In the genomic region with DNA sequence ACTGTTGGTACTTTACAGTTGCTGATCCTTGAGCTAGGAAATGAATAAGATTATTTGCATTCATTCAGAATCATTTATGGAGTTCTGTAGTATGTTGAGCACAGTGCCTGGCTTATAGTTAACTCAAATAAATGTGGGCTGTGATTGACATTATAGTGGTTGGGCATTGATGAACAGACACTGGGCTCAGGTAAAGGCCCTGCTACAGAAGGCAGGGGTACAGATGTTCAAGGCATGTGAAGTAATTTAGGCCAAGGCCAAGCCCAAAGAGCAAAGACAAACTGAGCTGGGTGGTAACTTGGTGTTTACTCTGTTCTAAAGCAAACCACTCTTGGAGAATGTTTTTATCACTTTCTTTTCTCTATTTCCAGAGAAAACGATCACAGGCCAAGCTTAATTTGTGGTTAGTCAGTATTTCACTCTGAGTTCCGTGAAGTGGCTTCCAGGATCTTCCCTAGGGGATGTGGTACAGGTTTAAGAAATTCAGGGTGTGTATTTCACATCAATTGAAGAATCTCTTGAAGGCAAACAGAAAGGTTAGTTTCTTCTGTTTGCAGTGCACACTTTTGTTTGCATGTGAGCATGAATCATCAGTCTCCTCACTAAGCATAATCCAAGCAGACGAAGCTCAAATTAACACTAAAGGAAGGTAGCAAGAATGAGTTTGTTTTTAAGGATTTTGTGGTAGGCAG, we compare ENCODE assay signal across 1 cellular context.
TF ChIP-seq lines count a peak whose summit lies in the region.

No MANE protein-coding gene starts in this region.

TF ChIP-seq in HepG2, 621 proteins besides CTCF, POLR2A, EP300 and RAD21 (continued from another document and continues in another):
- TF ChIP-seq, protein P1, sequence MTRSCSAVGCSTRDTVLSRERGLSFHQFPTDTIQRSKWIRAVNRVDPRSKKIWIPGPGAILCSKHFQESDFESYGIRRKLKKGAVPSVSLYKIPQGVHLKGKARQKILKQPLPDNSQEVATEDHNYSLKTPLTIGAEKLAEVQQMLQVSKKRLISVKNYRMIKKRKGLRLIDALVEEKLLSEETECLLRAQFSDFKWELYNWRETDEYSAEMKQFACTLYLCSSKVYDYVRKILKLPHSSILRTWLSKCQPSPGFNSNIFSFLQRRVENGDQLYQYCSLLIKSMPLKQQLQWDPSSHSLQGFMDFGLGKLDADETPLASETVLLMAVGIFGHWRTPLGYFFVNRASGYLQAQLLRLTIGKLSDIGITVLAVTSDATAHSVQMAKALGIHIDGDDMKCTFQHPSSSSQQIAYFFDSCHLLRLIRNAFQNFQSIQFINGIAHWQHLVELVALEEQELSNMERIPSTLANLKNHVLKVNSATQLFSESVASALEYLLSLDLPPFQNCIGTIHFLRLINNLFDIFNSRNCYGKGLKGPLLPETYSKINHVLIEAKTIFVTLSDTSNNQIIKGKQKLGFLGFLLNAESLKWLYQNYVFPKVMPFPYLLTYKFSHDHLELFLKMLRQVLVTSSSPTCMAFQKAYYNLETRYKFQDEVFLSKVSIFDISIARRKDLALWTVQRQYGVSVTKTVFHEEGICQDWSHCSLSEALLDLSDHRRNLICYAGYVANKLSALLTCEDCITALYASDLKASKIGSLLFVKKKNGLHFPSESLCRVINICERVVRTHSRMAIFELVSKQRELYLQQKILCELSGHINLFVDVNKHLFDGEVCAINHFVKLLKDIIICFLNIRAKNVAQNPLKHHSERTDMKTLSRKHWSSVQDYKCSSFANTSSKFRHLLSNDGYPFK (CRISPR knock-in tag; IDR thresholded peaks at IDR 0.05; ENCODE audit: borderline replicate concordance), result no peak
- no peak for TF ChIP-seq FOXC1 (CRISPR knock-in tag; IDR thresholded peaks at IDR 0.05; ENCODE audit: borderline replicate concordance)
- TF ChIP-seq NCOA1 (CRISPR knock-in tag; IDR thresholded peaks at IDR 0.05), result no peak
- TF ChIP-seq, protein P2, sequence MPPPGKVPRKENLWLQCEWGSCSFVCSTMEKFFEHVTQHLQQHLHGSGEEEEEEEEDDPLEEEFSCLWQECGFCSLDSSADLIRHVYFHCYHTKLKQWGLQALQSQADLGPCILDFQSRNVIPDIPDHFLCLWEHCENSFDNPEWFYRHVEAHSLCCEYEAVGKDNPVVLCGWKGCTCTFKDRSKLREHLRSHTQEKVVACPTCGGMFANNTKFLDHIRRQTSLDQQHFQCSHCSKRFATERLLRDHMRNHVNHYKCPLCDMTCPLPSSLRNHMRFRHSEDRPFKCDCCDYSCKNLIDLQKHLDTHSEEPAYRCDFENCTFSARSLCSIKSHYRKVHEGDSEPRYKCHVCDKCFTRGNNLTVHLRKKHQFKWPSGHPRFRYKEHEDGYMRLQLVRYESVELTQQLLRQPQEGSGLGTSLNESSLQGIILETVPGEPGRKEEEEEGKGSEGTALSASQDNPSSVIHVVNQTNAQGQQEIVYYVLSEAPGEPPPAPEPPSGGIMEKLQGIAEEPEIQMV (CRISPR knock-in tag; IDR thresholded peaks at IDR 0.05; ENCODE audit: low read depth), result no peak
- TF ChIP-seq, protein P3, sequence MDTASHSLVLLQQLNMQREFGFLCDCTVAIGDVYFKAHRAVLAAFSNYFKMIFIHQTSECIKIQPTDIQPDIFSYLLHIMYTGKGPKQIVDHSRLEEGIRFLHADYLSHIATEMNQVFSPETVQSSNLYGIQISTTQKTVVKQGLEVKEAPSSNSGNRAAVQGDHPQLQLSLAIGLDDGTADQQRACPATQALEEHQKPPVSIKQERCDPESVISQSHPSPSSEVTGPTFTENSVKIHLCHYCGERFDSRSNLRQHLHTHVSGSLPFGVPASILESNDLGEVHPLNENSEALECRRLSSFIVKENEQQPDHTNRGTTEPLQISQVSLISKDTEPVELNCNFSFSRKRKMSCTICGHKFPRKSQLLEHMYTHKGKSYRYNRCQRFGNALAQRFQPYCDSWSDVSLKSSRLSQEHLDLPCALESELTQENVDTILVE (CRISPR knock-in tag; IDR thresholded peaks at IDR 0.05), result no peak
- TF ChIP-seq, protein P4, sequence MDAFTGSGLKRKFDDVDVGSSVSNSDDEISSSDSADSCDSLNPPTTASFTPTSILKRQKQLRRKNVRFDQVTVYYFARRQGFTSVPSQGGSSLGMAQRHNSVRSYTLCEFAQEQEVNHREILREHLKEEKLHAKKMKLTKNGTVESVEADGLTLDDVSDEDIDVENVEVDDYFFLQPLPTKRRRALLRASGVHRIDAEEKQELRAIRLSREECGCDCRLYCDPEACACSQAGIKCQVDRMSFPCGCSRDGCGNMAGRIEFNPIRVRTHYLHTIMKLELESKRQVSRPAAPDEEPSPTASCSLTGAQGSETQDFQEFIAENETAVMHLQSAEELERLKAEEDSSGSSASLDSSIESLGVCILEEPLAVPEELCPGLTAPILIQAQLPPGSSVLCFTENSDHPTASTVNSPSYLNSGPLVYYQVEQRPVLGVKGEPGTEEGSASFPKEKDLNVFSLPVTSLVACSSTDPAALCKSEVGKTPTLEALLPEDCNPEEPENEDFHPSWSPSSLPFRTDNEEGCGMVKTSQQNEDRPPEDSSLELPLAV (CRISPR knock-in tag; conservative IDR thresholded peaks at IDR 0.05; ENCODE audit: low read depth), result no peak
- no peak for TF ChIP-seq SATB2 (CRISPR knock-in tag; IDR thresholded peaks at IDR 0.05)
- TF ChIP-seq MXI1 (IDR thresholded peaks at IDR 0.05; ENCODE audit: borderline replicate concordance, low read depth, low read length), result no peak
- no peak for TF ChIP-seq NAIF1 (CRISPR knock-in tag; IDR thresholded peaks at IDR 0.05; ENCODE audit: borderline replicate concordance)
- no peak for TF ChIP-seq ZNF629 (CRISPR knock-in tag; conservative IDR thresholded peaks at IDR 0.05)
- TF ChIP-seq ZNF660 (CRISPR knock-in tag; IDR thresholded peaks at IDR 0.05; ENCODE audit: borderline replicate concordance, low read depth), result no peak
- TF ChIP-seq HIVEP1 (CRISPR knock-in tag; IDR thresholded peaks at IDR 0.05), result no peak
- TF ChIP-seq FOXK1 (CRISPR knock-in tag; IDR thresholded peaks at IDR 0.05; ENCODE audit: borderline replicate concordance, low read depth), result peak; percentile 10; the same call in 1 of the 2 replicates
- no peak for TF ChIP-seq EED (CRISPR knock-in tag; IDR thresholded peaks at IDR 0.05)
- TF ChIP-seq, protein P5, sequence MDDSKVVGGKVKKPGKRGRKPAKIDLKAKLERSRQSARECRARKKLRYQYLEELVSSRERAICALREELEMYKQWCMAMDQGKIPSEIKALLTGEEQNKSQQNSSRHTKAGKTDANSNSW (CRISPR knock-in tag; IDR thresholded peaks at IDR 0.05; ENCODE audit: borderline replicate concordance), result no peak
- TF ChIP-seq ZNF441 (CRISPR knock-in tag; IDR thresholded peaks at IDR 0.05; ENCODE audit: borderline replicate concordance), result no peak
- TF ChIP-seq MAZ (IDR thresholded peaks at IDR 0.05; ENCODE audit: borderline replicate concordance, low read depth, low read length), result no peak
- no peak for TF ChIP-seq MAZ (CRISPR knock-in tag; IDR thresholded peaks at IDR 0.05; ENCODE audit: low read depth)
- TF ChIP-seq PPARG (CRISPR knock-in tag; conservative IDR thresholded peaks at IDR 0.05), result no peak; the same call in 1 of the 2 replicates
- no peak for TF ChIP-seq ZNF550 (CRISPR knock-in tag; IDR thresholded peaks at IDR 0.05; ENCODE audit: borderline replicate concordance)
- no peak for TF ChIP-seq NFATC3 (CRISPR knock-in tag; IDR thresholded peaks at IDR 0.05)
- TF ChIP-seq NKX3-1 (CRISPR knock-in tag; IDR thresholded peaks at IDR 0.05), result no peak
- no peak for TF ChIP-seq HNRNPL (IDR thresholded peaks at IDR 0.05; ENCODE audit: low read depth, low read length)
- TF ChIP-seq, protein P6, sequence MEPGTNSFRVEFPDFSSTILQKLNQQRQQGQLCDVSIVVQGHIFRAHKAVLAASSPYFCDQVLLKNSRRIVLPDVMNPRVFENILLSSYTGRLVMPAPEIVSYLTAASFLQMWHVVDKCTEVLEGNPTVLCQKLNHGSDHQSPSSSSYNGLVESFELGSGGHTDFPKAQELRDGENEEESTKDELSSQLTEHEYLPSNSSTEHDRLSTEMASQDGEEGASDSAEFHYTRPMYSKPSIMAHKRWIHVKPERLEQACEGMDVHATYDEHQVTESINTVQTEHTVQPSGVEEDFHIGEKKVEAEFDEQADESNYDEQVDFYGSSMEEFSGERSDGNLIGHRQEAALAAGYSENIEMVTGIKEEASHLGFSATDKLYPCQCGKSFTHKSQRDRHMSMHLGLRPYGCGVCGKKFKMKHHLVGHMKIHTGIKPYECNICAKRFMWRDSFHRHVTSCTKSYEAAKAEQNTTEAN (CRISPR knock-in tag; conservative IDR thresholded peaks at IDR 0.05), result no peak; the same call in 1 of the 2 replicates
- TF ChIP-seq, protein P7, sequence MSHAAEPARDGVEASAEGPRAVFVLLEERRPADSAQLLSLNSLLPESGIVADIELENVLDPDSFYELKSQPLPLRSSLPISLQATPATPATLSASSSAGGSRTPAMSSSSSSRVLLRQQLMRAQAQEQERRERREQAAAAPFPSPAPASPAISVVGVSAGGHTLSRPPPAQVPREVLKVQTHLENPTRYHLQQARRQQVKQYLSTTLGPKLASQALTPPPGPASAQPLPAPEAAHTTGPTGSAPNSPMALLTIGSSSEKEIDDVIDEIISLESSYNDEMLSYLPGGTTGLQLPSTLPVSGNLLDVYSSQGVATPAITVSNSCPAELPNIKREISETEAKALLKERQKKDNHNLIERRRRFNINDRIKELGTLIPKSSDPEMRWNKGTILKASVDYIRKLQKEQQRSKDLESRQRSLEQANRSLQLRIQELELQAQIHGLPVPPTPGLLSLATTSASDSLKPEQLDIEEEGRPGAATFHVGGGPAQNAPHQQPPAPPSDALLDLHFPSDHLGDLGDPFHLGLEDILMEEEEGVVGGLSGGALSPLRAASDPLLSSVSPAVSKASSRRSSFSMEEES (CRISPR knock-in tag; IDR thresholded peaks at IDR 0.05), result peak; percentile 78
- TF ChIP-seq PLRG1 (conservative IDR thresholded peaks at IDR 0.05), result no peak
- TF ChIP-seq MIXL1 (CRISPR knock-in tag; IDR thresholded peaks at IDR 0.05), result peak; percentile 58
- no peak for TF ChIP-seq ZNF570 (CRISPR knock-in tag; IDR thresholded peaks at IDR 0.05; ENCODE audit: borderline replicate concordance)
- TF ChIP-seq SMC3 (IDR thresholded peaks at IDR 0.05; ENCODE audit: low read length), result 0 out of 2 replicates have a peak, but pooled peaks have one; percentile 5
- TF ChIP-seq ZNF17 (CRISPR knock-in tag; IDR thresholded peaks at IDR 0.05), result no peak
- no peak for TF ChIP-seq ZNF138 (CRISPR knock-in tag; IDR thresholded peaks at IDR 0.05; ENCODE audit: low read depth)
- TF ChIP-seq SAP130 (CRISPR knock-in tag; IDR thresholded peaks at IDR 0.05; ENCODE audit: low read depth), result peak; percentile 33
- TF ChIP-seq WIZ (CRISPR knock-in tag; IDR thresholded peaks at IDR 0.05), result no peak
- no peak for TF ChIP-seq KLF11 (CRISPR knock-in tag; IDR thresholded peaks at IDR 0.05)
- TF ChIP-seq ZNF674 (CRISPR knock-in tag; IDR thresholded peaks at IDR 0.05; ENCODE audit: low read depth), result no peak
- no peak for TF ChIP-seq NBN (conservative IDR thresholded peaks at IDR 0.05)
- TF ChIP-seq, protein P8, sequence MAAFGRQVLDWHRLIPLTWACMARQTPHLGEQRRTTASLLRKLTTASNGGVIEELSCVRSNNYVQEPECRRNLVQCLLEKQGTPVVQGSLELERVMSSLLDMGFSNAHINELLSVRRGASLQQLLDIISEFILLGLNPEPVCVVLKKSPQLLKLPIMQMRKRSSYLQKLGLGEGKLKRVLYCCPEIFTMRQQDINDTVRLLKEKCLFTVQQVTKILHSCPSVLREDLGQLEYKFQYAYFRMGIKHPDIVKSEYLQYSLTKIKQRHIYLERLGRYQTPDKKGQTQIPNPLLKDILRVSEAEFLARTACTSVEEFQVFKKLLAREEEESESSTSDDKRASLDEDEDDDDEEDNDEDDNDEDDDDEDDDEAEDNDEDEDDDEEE (CRISPR knock-in tag; IDR thresholded peaks at IDR 0.05), result no peak
- TF ChIP-seq FOXM1 (CRISPR knock-in tag; IDR thresholded peaks at IDR 0.05), result no peak
- no peak for TF ChIP-seq ZNF160 (CRISPR knock-in tag; IDR thresholded peaks at IDR 0.05)
- TF ChIP-seq ZNF354B (CRISPR knock-in tag; IDR thresholded peaks at IDR 0.05), result no peak
- TF ChIP-seq, protein P9, sequence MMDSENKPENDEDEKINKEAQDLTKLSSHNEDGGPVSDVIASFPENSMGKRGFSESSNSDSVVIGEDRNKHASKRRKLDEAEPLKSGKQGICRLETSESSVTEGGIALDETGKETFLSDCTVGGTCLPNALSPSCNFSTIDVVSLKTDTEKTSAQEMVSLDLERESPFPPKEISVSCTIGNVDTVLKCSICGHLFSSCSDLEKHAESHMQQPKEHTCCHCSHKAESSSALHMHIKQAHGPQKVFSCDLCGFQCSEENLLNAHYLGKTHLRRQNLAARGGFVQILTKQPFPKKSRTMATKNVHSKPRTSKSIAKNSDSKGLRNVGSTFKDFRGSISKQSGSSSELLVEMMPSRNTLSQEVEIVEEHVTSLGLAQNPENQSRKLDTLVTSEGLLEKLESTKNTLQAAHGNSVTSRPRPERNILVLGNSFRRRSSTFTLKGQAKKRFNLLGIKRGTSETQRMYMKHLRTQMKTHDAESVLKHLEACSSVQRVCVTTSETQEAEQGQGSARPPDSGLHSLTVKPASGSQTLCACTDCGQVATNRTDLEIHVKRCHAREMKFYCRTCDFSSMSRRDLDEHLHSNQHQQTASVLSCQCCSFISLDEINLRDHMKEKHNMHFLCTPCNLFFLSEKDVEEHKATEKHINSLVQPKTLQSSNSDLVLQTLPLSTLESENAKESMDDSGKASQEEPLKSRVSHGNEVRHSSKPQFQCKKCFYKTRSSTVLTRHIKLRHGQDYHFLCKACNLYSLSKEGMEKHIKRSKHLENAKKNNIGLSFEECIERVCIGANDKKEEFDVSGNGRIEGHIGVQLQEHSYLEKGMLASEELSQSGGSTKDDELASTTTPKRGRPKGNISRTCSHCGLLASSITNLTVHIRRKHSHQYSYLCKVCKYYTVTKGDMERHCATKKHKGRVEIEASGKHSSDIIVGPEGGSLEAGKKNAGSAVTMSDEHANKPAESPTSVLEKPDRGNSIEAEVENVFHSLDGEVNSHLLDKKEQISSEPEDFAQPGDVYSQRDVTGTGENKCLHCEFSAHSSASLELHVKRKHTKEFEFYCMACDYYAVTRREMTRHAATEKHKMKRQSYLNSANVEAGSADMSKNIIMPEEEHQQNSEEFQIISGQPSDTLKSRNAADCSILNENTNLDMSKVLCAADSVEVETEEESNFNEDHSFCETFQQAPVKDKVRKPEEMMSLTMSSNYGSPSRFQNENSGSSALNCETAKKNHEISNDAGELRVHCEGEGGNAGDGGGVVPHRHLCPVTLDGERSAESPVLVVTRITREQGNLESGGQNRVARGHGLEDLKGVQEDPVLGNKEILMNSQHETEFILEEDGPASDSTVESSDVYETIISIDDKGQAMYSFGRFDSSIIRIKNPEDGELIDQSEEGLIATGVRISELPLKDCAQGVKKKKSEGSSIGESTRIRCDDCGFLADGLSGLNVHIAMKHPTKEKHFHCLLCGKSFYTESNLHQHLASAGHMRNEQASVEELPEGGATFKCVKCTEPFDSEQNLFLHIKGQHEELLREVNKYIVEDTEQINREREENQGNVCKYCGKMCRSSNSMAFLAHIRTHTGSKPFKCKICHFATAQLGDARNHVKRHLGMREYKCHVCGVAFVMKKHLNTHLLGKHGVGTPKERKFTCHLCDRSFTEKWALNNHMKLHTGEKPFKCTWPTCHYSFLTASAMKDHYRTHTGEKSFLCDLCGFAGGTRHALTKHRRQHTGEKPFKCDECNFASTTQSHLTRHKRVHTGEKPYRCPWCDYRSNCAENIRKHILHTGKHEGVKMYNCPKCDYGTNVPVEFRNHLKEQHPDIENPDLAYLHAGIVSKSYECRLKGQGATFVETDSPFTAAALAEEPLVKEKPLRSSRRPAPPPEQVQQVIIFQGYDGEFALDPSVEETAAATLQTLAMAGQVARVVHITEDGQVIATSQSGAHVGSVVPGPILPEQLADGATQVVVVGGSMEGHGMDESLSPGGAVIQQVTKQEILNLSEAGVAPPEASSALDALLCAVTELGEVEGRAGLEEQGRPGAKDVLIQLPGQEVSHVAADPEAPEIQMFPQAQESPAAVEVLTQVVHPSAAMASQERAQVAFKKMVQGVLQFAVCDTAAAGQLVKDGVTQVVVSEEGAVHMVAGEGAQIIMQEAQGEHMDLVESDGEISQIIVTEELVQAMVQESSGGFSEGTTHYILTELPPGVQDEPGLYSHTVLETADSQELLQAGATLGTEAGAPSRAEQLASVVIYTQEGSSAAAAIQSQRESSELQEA (CRISPR knock-in tag; IDR thresholded peaks at IDR 0.05; ENCODE audit: not compliant biosample characterization), result no peak
- TF ChIP-seq EZH2 (conservative IDR thresholded peaks at IDR 0.05; ENCODE audit: low read depth, low read length), result no peak
